Comparison of ENCODE assay signal across 26 cellular contexts in the genomic region with DNA sequence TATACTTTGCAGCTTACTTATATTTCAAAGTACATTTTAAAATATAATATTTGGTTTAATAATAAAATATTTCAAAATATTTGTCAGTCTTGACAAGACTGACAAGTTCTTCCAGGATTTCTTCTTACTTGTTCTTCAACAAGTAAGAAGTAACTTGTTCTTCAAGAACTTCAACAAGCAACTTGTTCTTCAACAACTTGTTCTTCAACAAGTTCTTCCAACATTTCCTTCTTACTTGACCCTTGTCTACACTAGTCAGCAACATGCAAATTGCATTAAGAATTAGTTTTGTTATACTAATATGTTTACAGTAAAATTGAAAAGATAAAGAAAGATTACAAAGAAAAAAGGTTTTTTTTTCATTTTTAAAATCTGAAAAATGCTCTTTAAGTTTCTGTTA.
"Had no signal": no experiment of that assay in that cellular context is flagged by ENCODE, and none has a peak within 500 bp of the region (broad histone marks: within the 10 kb centered on the region; RNA-seq: fewer than 3 reads in every experiment).

No MANE protein-coding gene starts in this region.

- DNase-seq: activated CD4-positive, alpha-beta memory T cell treated with anti-CD3 and anti-CD28 coated beads for 36 hours; activated CD4-positive, alpha-beta T cell treated with anti-CD3 and anti-CD28 coated beads for 36 hours; activated CD4-positive, alpha-beta T cell treated with anti-CD3 and anti-CD28 coated beads, Interleukin-2, amount 10 ng/mL, durations not matched to agents 24 days and 14 days; activated CD4-positive, CD25-positive, alpha-beta regulatory T cell; activated CD4-positive, CD25-positive, alpha-beta regulatory T cell treated with anti-CD3 and anti-CD28 coated beads, Interleukin-2, amount 50 U/mL, for 72 hours; activated CD8-positive, alpha-beta memory T cell treated with anti-CD3 and anti-CD28 coated beads, Interleukin-2, amount 10 ng/mL, durations not matched to agents 7 days and 5 days; activated CD8-positive, alpha-beta memory T cell treated with anti-CD3 and anti-CD28 coated beads, Interleukin-2, amount 50 U/mL, for 4 hours; activated CD8-positive, alpha-beta T cell treated with anti-CD3 and anti-CD28 coated beads, Interleukin-2, amount 10 ng/mL, durations not matched to agents 7 days and 5 days; activated gamma-delta T cell; activated naive CD4-positive, alpha-beta T cell; activated naive CD4-positive, alpha-beta T cell treated with anti-CD3 and anti-CD28 coated beads, Interleukin-2, amount 10 ng/mL, durations not matched to agents 7 days and 5 days; activated naive CD8-positive, alpha-beta T cell treated with anti-CD3 and anti-CD28 coated beads, Interleukin-2, amount 10 ng/mL, durations not matched to agents 7 days and 5 days; activated T-cell treated with anti-CD3 and anti-CD28 coated beads for 4 hours; activated T-cell treated with anti-CD3 and anti-CD28 coated beads, Interleukin-2, amount 50 U/mL, for 24 hours; activated T-cell treated with anti-CD3 and anti-CD28 coated beads, Interleukin-2, amount 50 U/mL, for 72 hours; dorsolateral prefrontal cortex; effector memory CD8-positive, alpha-beta T cell; foreskin keratinocyte; gastrocnemius medialis; glutamatergic neuron; heart left ventricle; T-helper 2 cell had no signal

- H3K27ac ChIP-seq: ascending aorta, breast epithelium, coronary artery, dorsolateral prefrontal cortex, esophagus muscularis mucosa, foreskin keratinocyte, gastrocnemius medialis, heart left ventricle had no signal

- H3K36me3 ChIP-seq: ascending aorta, breast epithelium, esophagus muscularis mucosa, gastrocnemius medialis, heart left ventricle had no signal

- H3K9me3 ChIP-seq: ascending aorta, breast epithelium, esophagus muscularis mucosa, gastrocnemius medialis had no signal

- H3K4me3 ChIP-seq: ascending aorta, breast epithelium, coronary artery, dorsolateral prefrontal cortex, esophagus muscularis mucosa, gastrocnemius medialis, heart left ventricle had no signal

- H3K4me1 ChIP-seq: ascending aorta, breast epithelium, esophagus muscularis mucosa, foreskin keratinocyte, gastrocnemius medialis, heart left ventricle had no signal
